14 cellular contexts compared by ENCODE assay signal in genomic region chr15:41024141-41024540, GRCh38.
DNase-seq lines count a peak whose midpoint lies in the region; ATAC-seq and TF ChIP-seq lines count a peak whose summit lies in the region.
"Had no signal": no experiment of that assay in that cellular context is flagged by ENCODE, and none has a peak within 500 bp of the region (broad histone marks: within the 10 kb centered on the region; RNA-seq: fewer than 3 reads in every experiment).

No MANE protein-coding gene starts in this region.

- H3K27ac ChIP-seq in fibroblast of lung (ENCODE audit: insufficient read depth, low read length) = peak overlapping the region; percentile 82
- no peak overlapping the region for H3K27ac ChIP-seq in WERI-Rb-1
- H3K27ac ChIP-seq: A549, body of pancreas had no signal

- H3K9me3 ChIP-seq in fibroblast of lung (ENCODE audit: control insufficient read depth, insufficient read depth, low read depth, low read length) = no peaks in the 10 kb centered on the region
- no peaks in the 10 kb centered on the region for H3K9me3 ChIP-seq in WERI-Rb-1 (ENCODE audit: severe bottlenecking)
- H3K9me3 ChIP-seq: A549, body of pancreas had no signal

- TF ChIP-seq CTCF in fibroblast of lung (conservative IDR thresholded peaks at IDR 0.05 in 1 of 2, IDR thresholded peaks at IDR 0.05 in 1 of 2; ENCODE audit: low read depth in 1 of 2, low read length in 2 of 2) (no peak), nephron progenitor cell (IDR thresholded peaks at IDR 0.05) (no peak), WERI-Rb-1 (IDR thresholded peaks at IDR 0.05; ENCODE audit: low read depth, low read length) (no peak)

- H3K36me3 Mint-ChIP-seq in nephron progenitor cell (ENCODE audit: low read depth) = peaks cover 34% of the 10 kb centered on the region

- H3K4me3 Mint-ChIP-seq in nephron progenitor cell = no peak overlapping the region
- H3K4me3 Mint-ChIP-seq: stimulated activated naive CD8-positive, alpha-beta T cell treated with anti-CD3 and anti-CD28 coated beads, Interleukin-15, Interleukin-2, amounts not matched to agents 100 ng/mL and 50 ng/mL, for 24 hours had no signal

- H3K4me3 ChIP-seq in fibroblast of lung (replicated peaks in 1 of 4; ENCODE audit: control extremely low read depth in 1 of 4, insufficient read depth in 1 of 4, low read depth in 3 of 4, low read length in 4 of 4) (peak overlapping the region in 3 of 4 experiments; percentile 5 to 11 (median 11)), WERI-Rb-1 (ENCODE audit: low read depth, low read length) (no peak overlapping the region)
- H3K4me3 ChIP-seq: A549, body of pancreas had no signal

- H2AFZ ChIP-seq in fibroblast of lung (ENCODE audit: low read length) = no peak overlapping the region

- ATAC-seq in left cardiac atrium (peak; percentile 32 to 72), Right ventricle myocardium superior (ENCODE audit: poor library complexity) (no peak)
- ATAC-seq: A549, body of pancreas had no signal

- no peak for DNase-seq in left cardiac atrium
- DNase-seq in Right ventricle myocardium superior = no peak
- DNase-seq in fibroblast of lung (ENCODE audit: low read depth in 2 of 2) = peak; percentile 83 to 90
- DNase-seq in nephron progenitor cell = no peak
- no peak for DNase-seq in WERI-Rb-1
- DNase-seq in DMS 273 (lab: John Stamatoyannopoulos, UW; ENCODE audit: unreplicated experiment) = no peak
- DNase-seq in GF-D8 (lab: John Stamatoyannopoulos, UW) = no peak
- no peak for DNase-seq in SIG-M5 (lab: John Stamatoyannopoulos, UW)
- DNase-seq: body of pancreas; DMS79; MM.1S; stimulated activated CD4-positive, alpha-beta T cell treated with anti-CD3 and anti-CD28 coated beads, Interleukin-4, amount 100 ng/mL, for 24 hours had no signal

- H3K27me3 ChIP-seq in fibroblast of lung (ENCODE audit: control insufficient read depth, insufficient read depth, low read length) (no peaks in the 10 kb centered on the region), WERI-Rb-1 (ENCODE audit: insufficient read depth, low read depth, severe bottlenecking) (no peaks in the 10 kb centered on the region)
- H3K27me3 ChIP-seq: body of pancreas had no signal

- H3K9ac ChIP-seq in fibroblast of lung (ENCODE audit: insufficient read depth, low read length) = no peak overlapping the region

- H3K9me3 Mint-ChIP-seq in nephron progenitor cell = no peaks in the 10 kb centered on the region
- H3K9me3 Mint-ChIP-seq: stimulated activated naive CD8-positive, alpha-beta T cell treated with anti-CD3 and anti-CD28 coated beads, Interleukin-15, Interleukin-2, amounts not matched to agents 100 ng/mL and 50 ng/mL, for 24 hours had no signal

- intact Hi-C loops in left cardiac atrium (cut with DNase I) = loop anchor here (5.0 to 10.0 kb wide), 2 partner anchors 82 to 161 kb away; no protein-coding TSS in a partner anchor
- intact Hi-C loops in Right ventricle myocardium superior (cut with DNase I) = loop anchor here (5.0 kb wide), 1 partner anchor 82 kb away; no protein-coding TSS in a partner anchor

- H3K27ac Mint-ChIP-seq in nephron progenitor cell = peak overlapping the region; percentile 18
- H3K27ac Mint-ChIP-seq: stimulated activated naive CD8-positive, alpha-beta T cell treated with anti-CD3 and anti-CD28 coated beads, Interleukin-15, Interleukin-2, amounts not matched to agents 100 ng/mL and 50 ng/mL, for 24 hours had no signal

- H3K36me3 ChIP-seq in fibroblast of lung (ENCODE audit: control insufficient read depth, insufficient read depth, low read length) (peaks cover 2% of the 10 kb centered on the region), WERI-Rb-1 (peaks cover 30% of the 10 kb centered on the region)

- H3K4me1 ChIP-seq in fibroblast of lung (ENCODE audit: control insufficient read depth, extremely low read depth, insufficient read depth, low read length) = peaks cover 14% of the 10 kb centered on the region
- H3K4me1 ChIP-seq: A549, body of pancreas had no signal

- H3K79me2 ChIP-seq in fibroblast of lung (ENCODE audit: control insufficient read depth, insufficient read depth, low read length) = no peaks in the 10 kb centered on the region

- no peaks in the 10 kb centered on the region for H3K27me3 Mint-ChIP-seq in nephron progenitor cell (ENCODE audit: low read depth, poor library complexity)
- H3K27me3 Mint-ChIP-seq: stimulated activated naive CD8-positive, alpha-beta T cell treated with anti-CD3 and anti-CD28 coated beads, Interleukin-15, Interleukin-2, amounts not matched to agents 100 ng/mL and 50 ng/mL, for 24 hours had no signal

- H3K4me2 ChIP-seq in fibroblast of lung (ENCODE audit: extremely low read depth, insufficient read depth, low read length) = peak overlapping the region; percentile 89
- H3K4me2 ChIP-seq: A549 had no signal

- peaks cover 11% of the 10 kb centered on the region for H3K4me1 Mint-ChIP-seq in nephron progenitor cell

- no peaks in the 10 kb centered on the region for H4K20me1 ChIP-seq in fibroblast of lung (ENCODE audit: control insufficient read depth, extremely low read depth, insufficient read depth, low read length)

Comparison
In these comparisons a context has a peak if more than half of its experiments do, and no peak if none do; other contexts are left out.
1. DNase-seq: peak in fibroblast of lung (2 of 2); none in left cardiac atrium (single experiment), Right ventricle myocardium superior (single experiment), nephron progenitor cell (single experiment), WERI-Rb-1 (single experiment), DMS 273 (single experiment), GF-D8 (single experiment) and SIG-M5 (single experiment).